8 cellular contexts compared by ENCODE assay signal in genomic region chr17:42566873-42567573, GRCh38. TPM values are rescaled to one million over a fixed set of nuclear protein-coding genes. Genes with fewer than 3 reads are reported as not detected.
DNase-seq lines count a peak whose midpoint lies in the region; ATAC-seq, FAIRE-seq and TF ChIP-seq lines count a peak whose summit lies in the region.

TSS of gene MLX (plus strand) at chr17:42567100. CDS start at chr17:42567125, 25 bp downstream.

- peak; percentile 100 for DNase-seq in GM18507 (ENCODE audit: extremely low spot score, insufficient read length, low read depth)
- peak; percentile 69 for DNase-seq in NCI-H446 treated with DMSO at 0.1 percent for 48 hours (lab: John Stamatoyannopoulos, UW)
- DNase-seq in activated CD4-positive, CD25-positive, alpha-beta regulatory T cell treated with anti-CD3 and anti-CD28 coated beads, Interleukin-2, amount 50 U/mL, for 72 hours = peak; percentile 96
- DNase-seq in central memory CD8-positive, alpha-beta T cell (ENCODE audit: low spot score in 2 of 2) = peak; percentile 80 to 88
- DNase-seq in kidney = peak; percentile 99
- DNase-seq in stimulated activated CD4-positive, alpha-beta T cell treated with anti-CD3 and anti-CD28 coated beads, Interleukin-12 subunit alpha, Interleukin-12 subunit beta, amount 100 ng/mL, for 48 hours (ENCODE audit: low read depth in 2 of 3, low spot score in 1 of 3) = peak; percentile 85 to 88 (median 85)

- intact Hi-C loops in kidney (cut with DNase I) = no loop called here

- H3K27ac ChIP-seq in kidney (ENCODE audit: low read depth in 2 of 2, low read length in 2 of 2) = peak within 1 kb of the TSS; percentile 86 to 91

- H3K9me3 Mint-ChIP-seq in central memory CD8-positive, alpha-beta T cell = no peaks in the 10 kb centered on the region

- no peaks in the 10 kb centered on the region for H3K27me3 Mint-ChIP-seq in central memory CD8-positive, alpha-beta T cell

- peak within 1 kb of the TSS; percentile 70 to 75 for H3K4me3 ChIP-seq in kidney (ENCODE audit: low read length in 2 of 2)

- ATAC-seq in HG03196 (IDR thresholded peaks at IDR 0.05; ENCODE audit: unreplicated experiment) = peak; percentile 43
- ATAC-seq in central memory CD8-positive, alpha-beta T cell (replicated peaks; ENCODE audit: extremely low read depth, poor library complexity, severe bottlenecking) = peak; percentile 81
- no peak for ATAC-seq in HG03280 (IDR thresholded peaks at IDR 0.05; ENCODE audit: unreplicated experiment)

- peak within 1 kb of the TSS; percentile 89 for H3K27ac Mint-ChIP-seq in central memory CD8-positive, alpha-beta T cell (ENCODE audit: low read depth)

- H3K4me1 Mint-ChIP-seq in central memory CD8-positive, alpha-beta T cell = peaks cover 40% of the 10 kb centered on the region

- peaks cover 21 to 37% of the 10 kb centered on the region in 2 donors for H3K4me1 ChIP-seq in kidney (ENCODE audit: control insufficient read depth in 1 of 2, insufficient read depth in 1 of 2, low read depth in 1 of 2, low read length in 2 of 2)

- peak within 1 kb of the TSS; percentile 93 for H3K4me3 Mint-ChIP-seq in central memory CD8-positive, alpha-beta T cell

- FAIRE-seq in GM18507 (lab: Jason Lieb, UNC) (peak; percentile 95), kidney (lab: Jason Lieb, UNC) (no peak)

- peak within 1 kb of the TSS; percentile 74 to 76 for H3K9ac ChIP-seq in kidney (ENCODE audit: low read length in 2 of 2)

- TF ChIP-seq CTCF in kidney (IDR thresholded peaks at IDR 0.05; ENCODE audit: borderline replicate concordance, extremely low read depth, insufficient read depth) = no peak

- H3K36me3 ChIP-seq in kidney (ENCODE audit: control insufficient read depth in 1 of 2, insufficient read depth in 2 of 2, low read length in 2 of 2) = peaks cover 32 to 45% of the 10 kb centered on the region in 2 donors

- H3K9me3 ChIP-seq in kidney (ENCODE audit: control insufficient read depth in 1 of 2, low read length in 2 of 2) = no peaks in the 10 kb centered on the region

- peaks cover 32% of the 10 kb centered on the region for H3K36me3 Mint-ChIP-seq in central memory CD8-positive, alpha-beta T cell (ENCODE audit: insufficient read depth)

RNA-seq across cellular contexts. Expression of gene MLX, which starts in this region (rescaled TPM):
- total RNA-seq in kidney = 38.7 TPM
- 41.0 TPM for polyA plus RNA-seq in kidney (ENCODE audit: insufficient read depth, low read depth, low replicate concordance)
